ENCODE assay signal across 12 cellular contexts in the genomic region with DNA sequence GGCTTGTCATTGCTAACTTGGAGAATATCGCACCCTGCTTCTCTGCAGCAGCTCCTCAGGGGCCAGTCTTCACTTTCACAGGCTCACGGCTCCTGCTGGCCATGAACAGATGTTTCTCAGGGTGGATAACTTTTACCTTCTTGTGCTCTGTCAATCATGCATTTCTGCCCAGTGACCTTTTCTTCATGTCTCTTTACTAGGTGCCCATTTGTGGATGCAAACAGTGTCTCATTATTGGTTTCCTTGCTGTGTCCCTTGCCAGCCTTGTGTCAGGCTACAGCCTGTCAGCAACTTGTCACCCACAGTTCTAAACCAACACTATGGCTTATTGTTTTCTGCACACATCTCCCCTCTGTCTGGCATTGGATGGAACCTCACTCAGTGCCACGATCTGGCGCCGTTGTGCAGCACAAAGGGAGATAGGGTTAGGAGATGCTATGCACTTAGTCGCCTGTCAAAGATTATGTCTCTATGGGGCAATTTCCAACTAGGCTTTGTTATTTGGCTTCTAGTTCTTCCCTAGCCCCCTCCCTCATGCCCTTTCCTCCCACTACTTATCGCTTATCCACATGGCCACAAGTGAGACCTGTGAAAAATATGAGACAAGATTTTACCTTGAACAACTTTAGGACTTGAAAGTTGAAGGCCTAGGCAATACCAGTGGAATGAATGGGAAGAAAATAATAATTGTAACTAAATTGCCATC. TPM values are rescaled to one million over a fixed set of nuclear protein-coding genes. Genes with fewer than 3 reads are reported as not detected.
DNase-seq lines count a peak whose midpoint lies in the region; ATAC-seq and TF ChIP-seq lines count a peak whose summit lies in the region.
"Had no signal": no experiment of that assay in that cellular context is flagged by ENCODE, and none has a peak within 500 bp of the region (broad histone marks: within the 10 kb centered on the region; RNA-seq: fewer than 3 reads in every experiment).

No MANE protein-coding gene starts in this region.

- no peaks in the 10 kb centered on the region for H3K27me3 ChIP-seq in Loucy (ENCODE audit: insufficient read depth, low read length, poor library complexity, severe bottlenecking)

- peak overlapping the region; percentile 16 for H3K9ac ChIP-seq in Loucy (ENCODE audit: low read depth, low read length, poor library complexity, severe bottlenecking)

- no peak overlapping the region for H3K4me3 ChIP-seq in Loucy (ENCODE audit: low read length, poor library complexity, severe bottlenecking)

- no peaks in the 10 kb centered on the region for H4K20me1 ChIP-seq in Loucy (ENCODE audit: insufficient read depth, low read length, poor library complexity, severe bottlenecking)

- no peaks in the 10 kb centered on the region for H3K36me3 ChIP-seq in Loucy (ENCODE audit: insufficient read depth, low read length)

- CTCF ChIA-PET in activated CD4-positive, alpha-beta memory T cell treated with anti-CD3 and anti-CD28 coated beads, Interleukin-2, amount 10 ng/mL, durations not matched to agents 7 days and 5 days (lab: Charles Lee): no interaction called here
- CTCF ChIA-PET in activated CD4-positive, alpha-beta memory T cell treated with anti-CD3 and anti-CD28 coated beads for 36 hours (lab: Charles Lee): no interaction called here

- H3K9me3 Mint-ChIP-seq in activated CD4-positive, alpha-beta memory T cell treated with anti-CD3 and anti-CD28 coated beads, Interleukin-2, amount 10 ng/mL, durations not matched to agents 7 days and 5 days: no peaks in the 10 kb centered on the region
- no peaks in the 10 kb centered on the region for H3K9me3 Mint-ChIP-seq in activated CD4-positive, alpha-beta memory T cell treated with anti-CD3 and anti-CD28 coated beads for 36 hours
- H3K9me3 Mint-ChIP-seq: immature natural killer cell had no signal

- peaks cover 28% of the 10 kb centered on the region for H3K4me1 Mint-ChIP-seq in activated CD4-positive, alpha-beta memory T cell treated with anti-CD3 and anti-CD28 coated beads, Interleukin-2, amount 10 ng/mL, durations not matched to agents 7 days and 5 days
- H3K4me1 Mint-ChIP-seq in activated CD4-positive, alpha-beta memory T cell treated with anti-CD3 and anti-CD28 coated beads for 36 hours (ENCODE audit: low read depth): peaks cover 11% of the 10 kb centered on the region
- H3K4me1 Mint-ChIP-seq: immature natural killer cell had no signal

- no peaks in the 10 kb centered on the region for H3F3A ChIP-seq in Loucy (ENCODE audit: low read depth)

- peaks cover 17% of the 10 kb centered on the region for H3K27me3 Mint-ChIP-seq in activated CD4-positive, alpha-beta memory T cell treated with anti-CD3 and anti-CD28 coated beads, Interleukin-2, amount 10 ng/mL, durations not matched to agents 7 days and 5 days
- H3K27me3 Mint-ChIP-seq in activated CD4-positive, alpha-beta memory T cell treated with anti-CD3 and anti-CD28 coated beads for 36 hours: peaks cover 7% of the 10 kb centered on the region
- H3K27me3 Mint-ChIP-seq: progenitor cell of endocrine pancreas had no signal

- no peak overlapping the region for H3K4me3 Mint-ChIP-seq in activated CD4-positive, alpha-beta memory T cell treated with anti-CD3 and anti-CD28 coated beads, Interleukin-2, amount 10 ng/mL, durations not matched to agents 7 days and 5 days
- no peak overlapping the region for H3K4me3 Mint-ChIP-seq in activated CD4-positive, alpha-beta memory T cell treated with anti-CD3 and anti-CD28 coated beads for 36 hours
- H3K4me3 Mint-ChIP-seq: immature natural killer cell had no signal

- peak; percentile 60 for ATAC-seq in HG02870 (IDR thresholded peaks at IDR 0.05; ENCODE audit: unreplicated experiment)

- H3K27ac Mint-ChIP-seq in activated CD4-positive, alpha-beta memory T cell treated with anti-CD3 and anti-CD28 coated beads, Interleukin-2, amount 10 ng/mL, durations not matched to agents 7 days and 5 days: peak overlapping the region; percentile 44
- no peak overlapping the region for H3K27ac Mint-ChIP-seq in activated CD4-positive, alpha-beta memory T cell treated with anti-CD3 and anti-CD28 coated beads for 36 hours
- H3K27ac Mint-ChIP-seq: immature natural killer cell, progenitor cell of endocrine pancreas had no signal

- no peaks in the 10 kb centered on the region for H3K36me3 Mint-ChIP-seq in activated CD4-positive, alpha-beta memory T cell treated with anti-CD3 and anti-CD28 coated beads, Interleukin-2, amount 10 ng/mL, durations not matched to agents 7 days and 5 days (ENCODE audit: low read depth)
- H3K36me3 Mint-ChIP-seq in activated CD4-positive, alpha-beta memory T cell treated with anti-CD3 and anti-CD28 coated beads for 36 hours: no peaks in the 10 kb centered on the region
- H3K36me3 Mint-ChIP-seq: immature natural killer cell had no signal

- peak overlapping the region; percentile 97 for H3K27ac ChIP-seq in temporal lobe (ENCODE audit: low read depth, low read length)

- H3K4me1 ChIP-seq in Loucy (ENCODE audit: insufficient read depth, low read length, poor library complexity, severe bottlenecking): peaks cover 32% of the 10 kb centered on the region

- intact Hi-C loops in activated CD4-positive, alpha-beta memory T cell treated with anti-CD3 and anti-CD28 coated beads for 36 hours (cut with micrococcal nuclease): no loop called here

- no peak for TF ChIP-seq CTCF in Loucy (conservative IDR thresholded peaks at IDR 0.05; ENCODE audit: low read length)

- H3K9me2 ChIP-seq in Loucy (replicated peaks; ENCODE audit: low read depth, low read length): no peaks in the 10 kb centered on the region

- H3K9me3 ChIP-seq in Loucy (ENCODE audit: insufficient read depth, low read depth, low read length): no peaks in the 10 kb centered on the region

- peak overlapping the region; percentile 26 for H3K4me2 ChIP-seq in Loucy (ENCODE audit: low read depth, low read length, poor library complexity, severe bottlenecking)

- DNase-seq in activated CD4-positive, alpha-beta memory T cell treated with anti-CD3 and anti-CD28 coated beads, Interleukin-2, amount 10 ng/mL, durations not matched to agents 7 days and 5 days: no peak
- DNase-seq in activated CD4-positive, alpha-beta memory T cell treated with anti-CD3 and anti-CD28 coated beads for 36 hours: no peak
- DNase-seq in mesenteric fat pad (ENCODE audit: low spot score): no peak
- no peak for DNase-seq in NOMO-1 treated with dmso at 0.1 percent for 144 hours (lab: John Stamatoyannopoulos, UW; ENCODE audit: unreplicated experiment)
- DNase-seq in NCI-H2029 treated with DMSO at 0.1 percent for 48 hours (lab: John Stamatoyannopoulos, UW): no peak
- DNase-seq: effector CD4-positive, alpha-beta T cell; immature natural killer cell had no signal

- no peaks in the 10 kb centered on the region for H3K79me2 ChIP-seq in Loucy (ENCODE audit: insufficient read depth, low read length)

- POLR2A ChIA-PET in activated CD4-positive, alpha-beta memory T cell treated with anti-CD3 and anti-CD28 coated beads, Interleukin-2, amount 10 ng/mL, durations not matched to agents 7 days and 5 days (lab: Charles Lee): no interaction called here
- POLR2A ChIA-PET in activated CD4-positive, alpha-beta memory T cell treated with anti-CD3 and anti-CD28 coated beads for 36 hours (lab: Charles Lee): no interaction called here

- H2AFZ ChIP-seq in Loucy (ENCODE audit: low read length): peak overlapping the region; percentile 71

RNA-seq across cellular contexts. Expression of a gene that starts 45.7 kb away (rescaled TPM):
- total RNA-seq in activated CD4-positive, alpha-beta memory T cell treated with anti-CD3 and anti-CD28 coated beads, Interleukin-2, amount 10 ng/mL, durations not matched to agents 7 days and 5 days: not detected
- not detected for total RNA-seq in activated CD4-positive, alpha-beta memory T cell treated with anti-CD3 and anti-CD28 coated beads for 36 hours
- total RNA-seq in temporal lobe (34.9 TPM), mesenteric fat pad (not detected)
- total RNA-seq: progenitor cell of endocrine pancreas; T-helper 2 cell treated with Interferon-gamma antibody and Interleukin-4, amounts not matched to agents 100 ng/mL and 5 ng/mL, for 36 hours had no signal

Comparison
In these comparisons a context has a peak if more than half of its experiments do, and no peak if none do; other contexts are left out.
1. RNA of a gene that starts 45.7 kb away (total RNA-seq): 34.9 TPM in temporal lobe (single experiment); not detected in activated CD4-positive, alpha-beta memory T cell treated with anti-CD3 and anti-CD28 coated beads, Interleukin-2, amount 10 ng/mL, durations not matched to agents 7 days and 5 days, not detected in activated CD4-positive, alpha-beta memory T cell treated with anti-CD3 and anti-CD28 coated beads for 36 hours and not detected in mesenteric fat pad (single experiment); every median in the first group is over 10 times any median in the second.